ENCODE assay signal across 9 cellular contexts in the genomic region with DNA sequence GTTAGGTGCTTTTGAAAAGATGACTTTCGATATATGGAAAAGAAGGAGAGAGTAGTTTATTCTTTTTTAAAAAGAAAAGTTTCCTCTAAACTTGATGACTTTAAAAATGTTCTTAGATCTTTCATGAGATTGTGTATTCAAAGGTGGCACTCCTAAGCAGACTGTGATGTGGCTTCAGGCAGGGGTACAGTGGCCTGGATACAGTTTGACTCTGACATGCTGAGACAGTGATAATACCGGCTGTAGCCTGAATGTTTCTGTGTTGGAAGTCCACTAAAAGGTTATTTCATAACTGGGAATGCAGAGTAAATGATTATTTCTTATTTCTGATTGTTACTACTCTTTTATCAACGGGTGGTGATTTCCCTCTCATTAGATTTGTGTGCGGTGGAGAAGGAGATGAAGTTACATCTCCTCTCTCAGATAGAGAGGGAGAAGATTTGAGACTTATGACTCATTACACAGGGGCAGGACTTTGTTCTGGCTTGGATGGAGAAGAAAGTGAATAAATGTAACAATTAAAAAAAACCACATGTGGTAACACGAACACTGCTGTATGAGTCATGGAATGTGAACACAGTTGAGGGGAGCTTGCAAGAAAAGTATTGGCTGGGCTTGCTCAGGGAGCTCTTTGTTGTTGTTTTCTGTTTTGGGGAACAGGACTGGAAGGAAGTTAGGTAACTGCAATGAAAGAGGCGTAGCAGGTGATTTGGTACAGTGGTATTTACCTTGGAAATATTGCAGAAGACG. TPM values are rescaled to one million over a fixed set of nuclear protein-coding genes. Genes with fewer than 3 reads are reported as not detected.
A peak's percentile ranks its signal among the peaks of the same experiment; 100 is the strongest.
DNase-seq lines count a peak whose midpoint lies in the region; ATAC-seq and TF ChIP-seq lines count a peak whose summit lies in the region.
"Had no signal": no experiment of that assay in that cellular context is flagged by ENCODE, and none has a peak within 500 bp of the region (broad histone marks: within the 10 kb centered on the region; RNA-seq: fewer than 3 reads in every experiment).

No MANE protein-coding gene starts in this region.

- WGBS in gastroesophageal sphincter (ENCODE audit: low coverage in 1 of 2), 2 donors: 48 to 76% methylated on average over 7 of the region's 7 CpGs

- no peaks in the 10 kb centered on the region for H3K4me1 ChIP-seq in gastroesophageal sphincter

- H3K4me3 Mint-ChIP-seq in activated CD8-positive, alpha-beta T cell treated with anti-CD3 and anti-CD28 coated beads, Interleukin-2, amount 10 ng/mL, durations not matched to agents 7 days and 5 days: no peak overlapping the region

- CTCF ChIA-PET in activated CD8-positive, alpha-beta T cell treated with anti-CD3 and anti-CD28 coated beads, Interleukin-2, amount 10 ng/mL, durations not matched to agents 7 days and 5 days (lab: Charles Lee): interaction anchor here (0.7 to 1.6 kb wide), 2 partner anchors 89 to 249 kb away, joined by 3 to 4 read pairs; no protein-coding TSS in a partner anchor

- H3K4me1 Mint-ChIP-seq in activated CD8-positive, alpha-beta T cell treated with anti-CD3 and anti-CD28 coated beads, Interleukin-2, amount 10 ng/mL, durations not matched to agents 7 days and 5 days (ENCODE audit: low read depth): peaks cover 19% of the 10 kb centered on the region

- H3K9me3 ChIP-seq in gastroesophageal sphincter: no peaks in the 10 kb centered on the region
- H3K9me3 ChIP-seq in WERI-Rb-1 (ENCODE audit: severe bottlenecking): no peaks in the 10 kb centered on the region

- TF ChIP-seq POLR2A in gastroesophageal sphincter (IDR thresholded peaks at IDR 0.05): no peak

- no peak overlapping the region for H3K4me3 ChIP-seq in gastroesophageal sphincter
- H3K4me3 ChIP-seq in WERI-Rb-1 (ENCODE audit: low read depth, low read length): no peak overlapping the region

- ATAC-seq in HG03175 (IDR thresholded peaks at IDR 0.05; ENCODE audit: unreplicated experiment) (peak; percentile 56), gastroesophageal sphincter (peak; percentile 77)
- ATAC-seq in activated CD8-positive, alpha-beta T cell treated with anti-CD3 and anti-CD28 coated beads, Interleukin-2, amount 10 ng/mL, durations not matched to agents 7 days and 5 days: peak; percentile 91

- H3K9me3 Mint-ChIP-seq in activated CD8-positive, alpha-beta T cell treated with anti-CD3 and anti-CD28 coated beads, Interleukin-2, amount 10 ng/mL, durations not matched to agents 7 days and 5 days (ENCODE audit: insufficient read depth): no peaks in the 10 kb centered on the region

- DNase-seq in GM03348 (ENCODE audit: low spot score) (peak; percentile 74), NCI-H146 (lab: John Stamatoyannopoulos, UW) (no peak), WERI-Rb-1 (no peak), HuH-7.5 (ENCODE audit: low spot score) (no peak), GDM1 (lab: John Stamatoyannopoulos, UW) (no peak)
- DNase-seq in activated CD8-positive, alpha-beta T cell treated with anti-CD3 and anti-CD28 coated beads, Interleukin-2, amount 10 ng/mL, durations not matched to agents 7 days and 5 days: peak; percentile 38

- H3K27me3 Mint-ChIP-seq in activated CD8-positive, alpha-beta T cell treated with anti-CD3 and anti-CD28 coated beads, Interleukin-2, amount 10 ng/mL, durations not matched to agents 7 days and 5 days (ENCODE audit: low read depth): peaks cover 46% of the 10 kb centered on the region

- H3K27ac Mint-ChIP-seq in activated CD8-positive, alpha-beta T cell treated with anti-CD3 and anti-CD28 coated beads, Interleukin-2, amount 10 ng/mL, durations not matched to agents 7 days and 5 days: no peak overlapping the region

- no peak for TF ChIP-seq EP300 in gastroesophageal sphincter (IDR thresholded peaks at IDR 0.05)

- POLR2A ChIA-PET in activated CD8-positive, alpha-beta T cell treated with anti-CD3 and anti-CD28 coated beads, Interleukin-2, amount 10 ng/mL, durations not matched to agents 7 days and 5 days (lab: Charles Lee): no interaction called here

- TF ChIP-seq CTCF in gastroesophageal sphincter (IDR thresholded peaks at IDR 0.05) (no peak), WERI-Rb-1 (IDR thresholded peaks at IDR 0.05; ENCODE audit: low read depth, low read length) (no peak)

- no peaks in the 10 kb centered on the region for H3K36me3 Mint-ChIP-seq in activated CD8-positive, alpha-beta T cell treated with anti-CD3 and anti-CD28 coated beads, Interleukin-2, amount 10 ng/mL, durations not matched to agents 7 days and 5 days (ENCODE audit: low read depth)

- H3K27me3 ChIP-seq in gastroesophageal sphincter (no peaks in the 10 kb centered on the region), WERI-Rb-1 (ENCODE audit: insufficient read depth, low read depth, severe bottlenecking) (no peaks in the 10 kb centered on the region)

- H3K27ac ChIP-seq in gastroesophageal sphincter (no peak overlapping the region), WERI-Rb-1 (no peak overlapping the region)

- H3K36me3 ChIP-seq in gastroesophageal sphincter: no peaks in the 10 kb centered on the region
- no peaks in the 10 kb centered on the region for H3K36me3 ChIP-seq in WERI-Rb-1

RNA-seq across cellular contexts. Expression of gene SPTSSB, which starts 21.6 kb away (rescaled TPM):
- total RNA-seq in activated CD8-positive, alpha-beta T cell treated with anti-CD3 and anti-CD28 coated beads, Interleukin-2, amount 10 ng/mL, durations not matched to agents 7 days and 5 days: not detected
- under 1 TPM in 2 of 4 donors, not detected in 2; 0.39 to 0.74 TPM for total RNA-seq in gastroesophageal sphincter
- total RNA-seq: NCI-H460 had no signal

Comparison
In these comparisons a context has a peak if more than half of its experiments do, and no peak if none do; other contexts are left out.
1. DNase-seq: peak in GM03348 (single experiment) and activated CD8-positive, alpha-beta T cell treated with anti-CD3 and anti-CD28 coated beads, Interleukin-2, amount 10 ng/mL, durations not matched to agents 7 days and 5 days (single experiment); none in NCI-H146 (single experiment), WERI-Rb-1 (single experiment), HuH-7.5 (single experiment) and GDM1 (single experiment).
2. Peak in every context shown above with its lines, with median percentiles within 50 percentile points of each other: ATAC-seq.